16 cellular contexts compared by ENCODE assay signal in the genomic region with DNA sequence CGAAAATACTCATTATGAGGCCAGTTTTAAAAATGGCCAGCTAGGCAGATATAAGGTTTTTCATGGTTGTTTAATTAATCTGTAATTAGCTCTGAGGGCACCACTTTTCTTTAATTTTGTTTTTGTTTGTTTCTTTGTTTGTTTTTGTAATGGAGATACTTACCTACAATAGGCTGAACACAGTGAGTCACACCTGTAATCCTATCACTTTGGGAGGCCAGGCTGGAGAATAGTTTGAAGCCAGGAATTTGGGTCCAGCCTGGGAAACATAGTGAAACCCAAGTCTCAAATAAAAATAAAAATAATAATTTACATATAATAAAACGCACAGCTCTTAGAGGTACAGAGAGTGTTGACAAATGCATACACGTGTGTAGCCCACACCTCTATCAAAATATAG. TPM values are rescaled to one million over a fixed set of nuclear protein-coding genes. Genes with fewer than 3 reads are reported as not detected.
DNase-seq lines count a peak whose midpoint lies in the region; FAIRE-seq and TF ChIP-seq lines count a peak whose summit lies in the region.
"Had no signal": no experiment of that assay in that cellular context is flagged by ENCODE, and none has a peak within 500 bp of the region (broad histone marks: within the 10 kb centered on the region; RNA-seq: fewer than 3 reads in every experiment).

No MANE protein-coding gene starts in this region.

- H3K36me3 ChIP-seq in endocrine pancreas (ENCODE audit: control insufficient read depth, insufficient read depth, low read length): no peaks in the 10 kb centered on the region
- no peaks in the 10 kb centered on the region for H3K36me3 ChIP-seq in neural progenitor cell

- no peak for FAIRE-seq in frontal cortex (lab: Jason Lieb, UNC)

- H3K4me1 ChIP-seq in endocrine pancreas (ENCODE audit: control insufficient read depth, insufficient read depth, low read length) (peaks cover 14% of the 10 kb centered on the region), neural progenitor cell (peaks cover 29% of the 10 kb centered on the region)

- H3K9me3 Mint-ChIP-seq in neural progenitor cell: peaks cover 2% of the 10 kb centered on the region
- H3K9me3 Mint-ChIP-seq: T-helper 1 cell treated with Interleukin-12 subunit alpha and Interleukin-12 subunit beta and Interleukin-4 antibody, amounts not matched to agents 30 μg/mL and 1 μg/mL, for 36 hours had no signal

- H3K9me3 ChIP-seq in endocrine pancreas (ENCODE audit: control insufficient read depth, low read length) (no peaks in the 10 kb centered on the region), neural progenitor cell (ENCODE audit: low read depth) (no peaks in the 10 kb centered on the region)

- peak overlapping the region; percentile 80 for H3K4me2 ChIP-seq in neural progenitor cell

- no peaks in the 10 kb centered on the region for H3K27me3 ChIP-seq in endocrine pancreas (ENCODE audit: control insufficient read depth, insufficient read depth, low read length)
- no peaks in the 10 kb centered on the region for H3K27me3 ChIP-seq in neural progenitor cell

- no peak overlapping the region for H2AFZ ChIP-seq in neural progenitor cell (replicated peaks)

- TF ChIP-seq CTCF in neural progenitor cell (IDR thresholded peaks at IDR 0.05): no peak

- peaks cover 6% of the 10 kb centered on the region for H3K36me3 Mint-ChIP-seq in neural progenitor cell
- H3K36me3 Mint-ChIP-seq: CD4-positive, CD25-positive, alpha-beta regulatory T cell had no signal

- H3K9ac ChIP-seq in endocrine pancreas (ENCODE audit: control insufficient read depth, insufficient read depth, low read length) (no peak overlapping the region), neural progenitor cell (no peak overlapping the region)

- peaks cover 29% of the 10 kb centered on the region for H3F3A ChIP-seq in neural progenitor cell (ENCODE audit: low read depth)

- H3K27me3 Mint-ChIP-seq in neural progenitor cell (ENCODE audit: insufficient read depth, low read depth): peaks cover 6% of the 10 kb centered on the region

- DNase-seq in DMS79 treated with DMSO at 0.1 percent for 48 hours (lab: John Stamatoyannopoulos, UW) (peak; percentile 79), NCI-H146 (lab: John Stamatoyannopoulos, UW) (peak; percentile 22), neural progenitor cell (ENCODE audit: low spot score) (no peak), frontal cortex (ENCODE audit: low spot score in 2 of 2) (no peak), UCSD-AML1 (lab: John Stamatoyannopoulos, UW; ENCODE audit: unreplicated experiment) (no peak), NCI-H1048 (lab: John Stamatoyannopoulos, UW) (no peak), hippocampal formation (lab: John Stamatoyannopoulos, UW) (no peak)
- DNase-seq: activated CD8-positive, alpha-beta T cell treated with anti-CD3 and anti-CD28 coated beads, Interleukin-2, amount 10 ng/mL, durations not matched to agents 7 days and 5 days; activated naive CD4-positive, alpha-beta T cell treated with Interleukin-2 at 50 U/mL for 16 hours; CD4-positive, CD25-positive, alpha-beta regulatory T cell; cerebellar nuclear complex; left cardiac atrium; MV-4-11; stimulated activated naive CD4-positive, alpha-beta T cell treated with Interleukin-2 at 50 U/mL for 16 hours had no signal

- H3K4me3 ChIP-seq in endocrine pancreas (ENCODE audit: control insufficient read depth, insufficient read depth, low read length) (peak overlapping the region; percentile 89), neural progenitor cell (peak overlapping the region; percentile 52)

- peak overlapping the region; percentile 100 for H3K27ac Mint-ChIP-seq in neural progenitor cell
- H3K27ac Mint-ChIP-seq: activated CD8-positive, alpha-beta T cell treated with anti-CD3 and anti-CD28 coated beads, Interleukin-2, amount 10 ng/mL, durations not matched to agents 7 days and 5 days; CD4-positive, CD25-positive, alpha-beta regulatory T cell; T-helper 1 cell treated with Interleukin-12 subunit alpha and Interleukin-12 subunit beta and Interleukin-4 antibody, amounts not matched to agents 30 μg/mL and 1 μg/mL, for 36 hours had no signal

- H3K27ac ChIP-seq in neural progenitor cell: peak overlapping the region; percentile 97

- H4K20me1 ChIP-seq in neural progenitor cell (ENCODE audit: low read depth): no peaks in the 10 kb centered on the region

- H3K4me3 Mint-ChIP-seq in neural progenitor cell: peak overlapping the region; percentile 83
- H3K4me3 Mint-ChIP-seq: activated CD8-positive, alpha-beta T cell treated with anti-CD3 and anti-CD28 coated beads, Interleukin-2, amount 10 ng/mL, durations not matched to agents 7 days and 5 days; CD4-positive, CD25-positive, alpha-beta regulatory T cell; T-helper 1 cell treated with Interleukin-12 subunit alpha and Interleukin-12 subunit beta and Interleukin-4 antibody, amounts not matched to agents 30 μg/mL and 1 μg/mL, for 36 hours had no signal

- H3K79me2 ChIP-seq in neural progenitor cell (ENCODE audit: low read depth): peaks cover 15% of the 10 kb centered on the region

- peaks cover 46% of the 10 kb centered on the region for H3K4me1 Mint-ChIP-seq in neural progenitor cell

RNA-seq across cellular contexts. Expression of a gene that starts 23.0 kb away (rescaled TPM):
- total RNA-seq in neural progenitor cell (ENCODE audit: low replicate concordance) (3.7 and 11.1 TPM in 2 replicates), frontal cortex (19.6 TPM)
- total RNA-seq: activated CD8-positive, alpha-beta T cell treated with anti-CD3 and anti-CD28 coated beads, Interleukin-2, amount 10 ng/mL, durations not matched to agents 7 days and 5 days had no signal

RNA-seq across cellular contexts. Expression of a gene that starts 56.8 kb away (rescaled TPM):
- total RNA-seq in neural progenitor cell (ENCODE audit: low replicate concordance) (92.6 and 134 TPM in 2 replicates), frontal cortex (89.7 TPM)

Comparison
In these comparisons a context has a peak if more than half of its experiments do, and no peak if none do; other contexts are left out.
1. DNase-seq: peak in DMS79 treated with DMSO at 0.1 percent for 48 hours (single experiment) and NCI-H146 (single experiment); none in neural progenitor cell (single experiment), frontal cortex (0 of 2), UCSD-AML1 (single experiment), NCI-H1048 (single experiment) and hippocampal formation (0 of 2).